ENCODE assay signal across 8 cellular contexts in genomic region chr2:74119912-74120825, GRCh38. TPM values are rescaled to one million over a fixed set of nuclear protein-coding genes. Genes with fewer than 3 reads are reported as not detected.
DNase-seq lines count a peak whose midpoint lies in the region; ATAC-seq and TF ChIP-seq lines count a peak whose summit lies in the region.

No MANE protein-coding gene starts in this region.

- H3K4me1 ChIP-seq in foreskin keratinocyte = peaks cover 5% of the 10 kb centered on the region
- H3K4me1 ChIP-seq in neutrophil (ENCODE audit: control insufficient read depth in 1 of 2, insufficient read depth in 1 of 2, low read depth in 1 of 2, low read length in 1 of 2) = peaks cover 7% of the 10 kb centered on the region in 2 experiments
- peaks cover 0 to 10% (median 2%) of the 10 kb centered on the region in 5 donors for H3K4me1 ChIP-seq in subcutaneous abdominal adipose tissue (ENCODE audit: control insufficient read depth in 5 of 5, insufficient read depth in 5 of 5, low read length in 5 of 5)

- H3K4me3 ChIP-seq in neutrophil (ENCODE audit: low read depth in 1 of 2, low read length in 1 of 2) = peak overlapping the region; percentile 68 to 71
- peak overlapping the region; percentile 71 to 88 (median 82) for H3K4me3 ChIP-seq in subcutaneous abdominal adipose tissue (ENCODE audit: low read depth in 1 of 5, low read length in 5 of 5)

- TF ChIP-seq CTCF in foreskin keratinocyte (conservative IDR thresholded peaks at IDR 0.05) = peak; percentile 75
- no peak for TF ChIP-seq CTCF in neutrophil (IDR thresholded peaks at IDR 0.05)

- no peaks in the 10 kb centered on the region for H3K9me3 ChIP-seq in neutrophil
- peaks cover 0 to 16% (median 9%) of the 10 kb centered on the region in 5 donors for H3K9me3 ChIP-seq in subcutaneous abdominal adipose tissue (ENCODE audit: control insufficient read depth in 5 of 5, low read length in 5 of 5)

- no peaks in the 10 kb centered on the region for H3K27me3 ChIP-seq in foreskin keratinocyte
- H3K27me3 ChIP-seq in neutrophil = peaks cover 8% of the 10 kb centered on the region
- H3K27me3 ChIP-seq in subcutaneous abdominal adipose tissue (ENCODE audit: control insufficient read depth in 5 of 5, insufficient read depth in 4 of 5, low read length in 5 of 5) = no peaks in the 10 kb centered on the region

- H3K27ac ChIP-seq in foreskin keratinocyte (peak overlapping the region; percentile 86), neutrophil (peak overlapping the region; percentile 61), subcutaneous abdominal adipose tissue (ENCODE audit: low read depth, low read length) (no peak overlapping the region)

- DNase-seq in DMS79 (lab: John Stamatoyannopoulos, UW) (peak; percentile 83), HuH-7.5 (ENCODE audit: low spot score) (peak; percentile 97), RPMI7951 (ENCODE audit: low read depth) (peak; percentile 81), activated gamma-delta T cell (lab: John Stamatoyannopoulos, UW) (peak; percentile 68), foreskin keratinocyte (peak; percentile 76 to 84)

- peak overlapping the region in 3 of 5 donors; percentile 59 to 76 (median 74) for H3K9ac ChIP-seq in subcutaneous abdominal adipose tissue (ENCODE audit: low read length in 5 of 5)

- ATAC-seq in GM21526 (IDR thresholded peaks at IDR 0.05; ENCODE audit: low FRiP score, unreplicated experiment) (peak; percentile 90), foreskin keratinocyte (peak; percentile 93)

- H3K36me3 ChIP-seq in neutrophil (no peaks in the 10 kb centered on the region), subcutaneous abdominal adipose tissue (ENCODE audit: control insufficient read depth in 5 of 5, insufficient read depth in 5 of 5, low read length in 5 of 5) (no peaks in the 10 kb centered on the region)

RNA-seq across cellular contexts. Expression of gene BOLA3, which starts 27.5 kb away (rescaled TPM):
- 195 and 214 TPM in 2 replicates for total RNA-seq in RPMI7951 (2014; rRNA removed; shearing (Covaris generic))
- 106 and 107 TPM in 2 replicates for total RNA-seq in foreskin keratinocyte
- polyA plus RNA-seq in foreskin keratinocyte = 153 and 167 TPM in 2 replicates

RNA-seq across cellular contexts. Expression of gene MOB1A, which starts 58.5 kb away (rescaled TPM):
- 174 and 192 TPM in 2 replicates for total RNA-seq in RPMI7951 (2014; rRNA removed; shearing (Covaris generic))
- 113 and 116 TPM in 2 replicates for total RNA-seq in foreskin keratinocyte
- polyA plus RNA-seq in foreskin keratinocyte = 32.8 and 39.5 TPM in 2 replicates
